Comparison of ENCODE assay signal across 11 cellular contexts in the genomic region with DNA sequence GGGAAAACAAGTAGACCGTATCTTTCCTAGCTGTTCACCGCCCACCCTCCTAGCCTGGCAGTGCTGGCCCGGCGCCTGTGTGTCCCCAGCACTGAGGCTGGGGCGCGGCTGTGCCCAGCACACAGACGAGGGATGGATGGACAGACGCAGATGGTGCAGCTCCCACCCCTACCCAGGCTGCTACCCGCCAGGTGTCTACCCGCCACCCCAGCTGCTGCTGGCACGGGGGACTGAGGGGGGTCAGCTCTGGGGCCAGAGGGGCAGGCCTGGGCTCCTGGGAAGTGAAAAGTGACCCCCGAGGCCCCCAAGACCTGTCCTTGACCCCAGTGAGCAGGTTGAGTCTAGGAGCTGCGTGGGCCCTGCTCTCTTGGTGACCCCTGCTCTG. TPM values are rescaled to one million over a fixed set of nuclear protein-coding genes. Genes with fewer than 3 reads are reported as not detected.
DNase-seq lines count a peak whose midpoint lies in the region; ATAC-seq, FAIRE-seq and TF ChIP-seq lines count a peak whose summit lies in the region.
"Had no signal": no experiment of that assay in that cellular context is flagged by ENCODE, and none has a peak within 500 bp of the region (broad histone marks: within the 10 kb centered on the region; RNA-seq: fewer than 3 reads in every experiment).

No MANE protein-coding gene starts in this region.

- TF ChIP-seq POLR2A in GM18505 (IDR thresholded peaks at IDR 0.05; ENCODE audit: borderline replicate concordance, extremely low read depth, insufficient read depth, insufficient read length), result no peak

- no peaks in the 10 kb centered on the region for H3K9me3 ChIP-seq in ectodermal cell (ENCODE audit: control insufficient read depth, low read length)
- H3K9me3 ChIP-seq in muscle layer of duodenum (ENCODE audit: control insufficient read depth in 1 of 2, low read length in 2 of 2), result no peaks in the 10 kb centered on the region
- H3K9me3 ChIP-seq in tibial artery, result no peaks in the 10 kb centered on the region

- H3K4me3 ChIP-seq in ectodermal cell (ENCODE audit: insufficient read depth, low read depth, low read length) (no peak overlapping the region), muscle layer of duodenum (ENCODE audit: low read depth in 1 of 2, low read length in 2 of 2) (peak overlapping the region in 1 of 2 donors; percentile 60), tibial artery (no peak overlapping the region)

- intact Hi-C loops in tibial artery (cut with DNase I; ENCODE audit: low total_unique reads), result no loop called here

- DNase-seq in NCI-H510A (lab: John Stamatoyannopoulos, UW) (peak; percentile 67), tibial artery (no peak), GM19239 (ENCODE audit: insufficient read length, low spot score) (no peak)
- DNase-seq: activated CD4-positive, alpha-beta T cell treated with anti-CD3 and anti-CD28 coated beads for 36 hours; IMR-90; NCI-H2029 treated with DMSO at 0.1 percent for 48 hours; stimulated activated CD4-positive, alpha-beta T cell treated with anti-CD3 and anti-CD28 coated beads, Interleukin-2, amount 100 ng/mL, for 48 hours had no signal

- 85 to 86% methylated on average over 13 of the region's 13 CpGs for WGBS in ectodermal cell, 2 experiments

- H3K4me1 ChIP-seq in ectodermal cell (ENCODE audit: control insufficient read depth, insufficient read depth, low read length), result peaks cover 58% of the 10 kb centered on the region
- H3K4me1 ChIP-seq in muscle layer of duodenum (ENCODE audit: control insufficient read depth in 1 of 2, insufficient read depth in 2 of 2, low read length in 2 of 2), result peaks cover 10 to 79% of the 10 kb centered on the region in 2 donors
- H3K4me1 ChIP-seq in tibial artery, result peaks cover 4 to 84% (median 63%) of the 10 kb centered on the region in 4 donors

- FAIRE-seq in GM19239 (lab: Jason Lieb, UNC), result no peak

- no peak for TF ChIP-seq CTCF in tibial artery (IDR thresholded peaks at IDR 0.05)

- no peak for ATAC-seq in GM18505 (IDR thresholded peaks at IDR 0.05; ENCODE audit: unreplicated experiment)
- ATAC-seq in HG03175 (IDR thresholded peaks at IDR 0.05; ENCODE audit: unreplicated experiment), result no peak
- ATAC-seq: activated CD4-positive, alpha-beta T cell treated with anti-CD3 and anti-CD28 coated beads for 36 hours had no signal

- H3K36me3 ChIP-seq in ectodermal cell (ENCODE audit: control insufficient read depth, insufficient read depth, low read length) (no peaks in the 10 kb centered on the region), muscle layer of duodenum (ENCODE audit: control insufficient read depth in 1 of 2, insufficient read depth in 2 of 2, low read length in 2 of 2) (no peaks in the 10 kb centered on the region), tibial artery (no peaks in the 10 kb centered on the region)

- H3K27ac ChIP-seq in ectodermal cell (ENCODE audit: insufficient read depth, low read depth, low read length, poor library complexity, severe bottlenecking), result peak overlapping the region; percentile 90
- H3K27ac ChIP-seq in muscle layer of duodenum (ENCODE audit: low read length), result peak overlapping the region; percentile 60
- H3K27ac ChIP-seq in tibial artery, result peak overlapping the region; percentile 74 to 81

- peaks cover 31% of the 10 kb centered on the region for H3K27me3 ChIP-seq in ectodermal cell (ENCODE audit: control insufficient read depth, insufficient read depth, low read length, poor library complexity, severe bottlenecking)
- peaks cover 3% of the 10 kb centered on the region for H3K27me3 ChIP-seq in muscle layer of duodenum (ENCODE audit: low read depth, low read length)
- H3K27me3 ChIP-seq in tibial artery, result peaks cover 0 to 26% of the 10 kb centered on the region in 2 donors

RNA-seq across cellular contexts. Expression of gene VWA1, which starts 2.9 kb away (rescaled TPM):
- 10.6 TPM for polyA plus RNA-seq in ectodermal cell (2013, experiment 1 of 4)
- polyA plus RNA-seq in ectodermal cell (2013, experiment 2 of 4), result 13.6 TPM
- 12.2 TPM for polyA plus RNA-seq in ectodermal cell (2013, experiment 3 of 4)
- 10.6 TPM for polyA plus RNA-seq in ectodermal cell (2013, experiment 4 of 4)

RNA-seq across cellular contexts. Expression of gene ANKRD65, which starts 11.5 kb away (rescaled TPM):
- polyA plus RNA-seq in ectodermal cell (2013, experiment 1 of 4), result 2.1 TPM
- polyA plus RNA-seq in ectodermal cell (2013, experiment 2 of 4), result 3.1 TPM
- 2.3 TPM for polyA plus RNA-seq in ectodermal cell (2013, experiment 3 of 4)
- polyA plus RNA-seq in ectodermal cell (2013, experiment 4 of 4), result 3.6 TPM

RNA-seq across cellular contexts. Expression of gene ATAD3C, which starts 16.9 kb away (rescaled TPM):
- 0.96 TPM for polyA plus RNA-seq in ectodermal cell (2013, experiment 1 of 4)
- 1.0 TPM for polyA plus RNA-seq in ectodermal cell (2013, experiment 2 of 4)
- polyA plus RNA-seq in ectodermal cell (2013, experiment 3 of 4), result 0.21 TPM
- polyA plus RNA-seq in ectodermal cell (2013, experiment 4 of 4), result 1.1 TPM
- polyA plus RNA-seq: IMR-90 had no signal

RNA-seq across cellular contexts. Expression of gene MRPL20, which starts 25.5 kb away (rescaled TPM):
- polyA plus RNA-seq in ectodermal cell (2013, experiment 1 of 4), result 109 TPM
- polyA plus RNA-seq in ectodermal cell (2013, experiment 2 of 4), result 121 TPM
- 104 TPM for polyA plus RNA-seq in ectodermal cell (2013, experiment 3 of 4)
- 109 TPM for polyA plus RNA-seq in ectodermal cell (2013, experiment 4 of 4)

RNA-seq across cellular contexts. Expression of gene CCNL2, which starts 33.4 kb away (rescaled TPM):
- polyA plus RNA-seq in ectodermal cell (2013, experiment 1 of 4), result 244 TPM
- 258 TPM for polyA plus RNA-seq in ectodermal cell (2013, experiment 2 of 4)
- 212 TPM for polyA plus RNA-seq in ectodermal cell (2013, experiment 3 of 4)
- 246 TPM for polyA plus RNA-seq in ectodermal cell (2013, experiment 4 of 4)
